9 cellular contexts compared by ENCODE assay signal in the genomic region with DNA sequence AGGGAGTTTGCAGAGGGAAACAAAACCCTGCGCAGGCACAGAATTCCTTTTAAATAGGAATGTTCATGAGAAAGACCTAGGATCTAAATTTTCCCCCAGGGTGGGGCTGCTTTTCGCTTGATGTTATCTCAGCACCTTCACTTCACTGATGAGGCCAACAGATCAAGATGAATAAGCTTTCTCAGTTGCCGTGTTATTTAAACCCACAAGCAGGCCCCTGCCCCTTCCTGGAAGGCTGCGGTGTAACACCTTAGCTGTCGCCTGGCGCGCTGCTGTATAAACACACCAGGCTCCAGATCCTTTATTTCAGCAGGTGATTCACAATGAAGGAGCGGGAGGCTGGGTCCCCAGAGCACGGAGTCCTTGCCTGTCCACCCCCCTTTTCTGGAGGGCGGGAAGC.
DNase-seq lines count a peak whose midpoint lies in the region; ATAC-seq and TF ChIP-seq lines count a peak whose summit lies in the region.
"Had no signal": no experiment of that assay in that cellular context is flagged by ENCODE, and none has a peak within 500 bp of the region (broad histone marks: within the 10 kb centered on the region; RNA-seq: fewer than 3 reads in every experiment).

No MANE protein-coding gene starts in this region.

- H3K4me1 ChIP-seq in Loucy (ENCODE audit: insufficient read depth, low read length, poor library complexity, severe bottlenecking), result peaks cover 29% of the 10 kb centered on the region
- no peaks in the 10 kb centered on the region for H3K4me1 ChIP-seq in suprapubic skin
- H3K4me1 ChIP-seq: upper lobe of left lung had no signal

- H3K4me3 ChIP-seq in Loucy (ENCODE audit: low read length, poor library complexity, severe bottlenecking) (peak overlapping the region; percentile 47), suprapubic skin (no peak overlapping the region)
- H3K4me3 ChIP-seq: upper lobe of left lung had no signal

- no peak overlapping the region for H3K27ac ChIP-seq in suprapubic skin
- H3K27ac ChIP-seq: upper lobe of left lung had no signal

- no peaks in the 10 kb centered on the region for H3K9me2 ChIP-seq in Loucy (replicated peaks; ENCODE audit: low read depth, low read length)

- H3K9me3 Mint-ChIP-seq in activated naive CD8-positive, alpha-beta T cell treated with anti-CD3 and anti-CD28 coated beads, Interleukin-2, amount 10 ng/mL, durations not matched to agents 7 days and 5 days, result peaks cover 6% of the 10 kb centered on the region

- POLR2A ChIA-PET in activated naive CD8-positive, alpha-beta T cell treated with anti-CD3 and anti-CD28 coated beads, Interleukin-2, amount 10 ng/mL, durations not matched to agents 7 days and 5 days (lab: Charles Lee), result interaction anchor here (0.7 to 3.9 kb wide), 19 partner anchors 10 to 625 kb away, joined by 3 to 64 read pairs (median 5); no protein-coding TSS in a partner anchor

- no peaks in the 10 kb centered on the region for H3K79me2 ChIP-seq in Loucy (ENCODE audit: insufficient read depth, low read length)

- peak overlapping the region; percentile 64 for H3K4me2 ChIP-seq in Loucy (ENCODE audit: low read depth, low read length, poor library complexity, severe bottlenecking)

- 39% methylated on average over 10 of the region's 10 CpGs for WGBS in suprapubic skin

- 0 out of 2 replicates have a peak, but pooled peaks have one; percentile 7 for TF ChIP-seq CTCF in Loucy (conservative IDR thresholded peaks at IDR 0.05; ENCODE audit: low read length)
- no peak for TF ChIP-seq CTCF in suprapubic skin (IDR thresholded peaks at IDR 0.05)

- intact Hi-C loops in head of caudate nucleus (cut with DNase I), result no loop called here

- peak overlapping the region; percentile 77 for H2AFZ ChIP-seq in Loucy (ENCODE audit: low read length)

- H3K36me3 ChIP-seq in Loucy (ENCODE audit: insufficient read depth, low read length), result no peaks in the 10 kb centered on the region
- no peaks in the 10 kb centered on the region for H3K36me3 ChIP-seq in suprapubic skin
- H3K36me3 ChIP-seq: upper lobe of left lung had no signal

- peaks cover 23% of the 10 kb centered on the region for H3K36me3 Mint-ChIP-seq in activated naive CD8-positive, alpha-beta T cell treated with anti-CD3 and anti-CD28 coated beads, Interleukin-2, amount 10 ng/mL, durations not matched to agents 7 days and 5 days

- no peaks in the 10 kb centered on the region for H3K27me3 Mint-ChIP-seq in activated naive CD8-positive, alpha-beta T cell treated with anti-CD3 and anti-CD28 coated beads, Interleukin-2, amount 10 ng/mL, durations not matched to agents 7 days and 5 days

- no peak for TF ChIP-seq POLR2A in suprapubic skin (IDR thresholded peaks at IDR 0.05)

- peak; percentile 27 to 68 (median 57) for DNase-seq in activated CD4-positive, CD25-positive, alpha-beta regulatory T cell (lab: John Stamatoyannopoulos, UW)
- peak; percentile 78 for DNase-seq in activated naive CD8-positive, alpha-beta T cell treated with anti-CD3 and anti-CD28 coated beads, Interleukin-2, amount 10 ng/mL, durations not matched to agents 7 days and 5 days
- peak; percentile 65 to 75 for DNase-seq in stimulated activated CD4-positive, alpha-beta T cell treated with anti-CD3 and anti-CD28 coated beads, Interleukin-4, amount 100 ng/mL, for 48 hours (ENCODE audit: low read depth in 2 of 2)
- no peak for DNase-seq in suprapubic skin (ENCODE audit: low spot score in 2 of 2)
- DNase-seq in head of caudate nucleus, result no peak

- H3K27ac Mint-ChIP-seq in activated naive CD8-positive, alpha-beta T cell treated with anti-CD3 and anti-CD28 coated beads, Interleukin-2, amount 10 ng/mL, durations not matched to agents 7 days and 5 days, result peak overlapping the region; percentile 94

- H3K4me1 Mint-ChIP-seq in activated naive CD8-positive, alpha-beta T cell treated with anti-CD3 and anti-CD28 coated beads, Interleukin-2, amount 10 ng/mL, durations not matched to agents 7 days and 5 days, result peaks cover 60% of the 10 kb centered on the region

- ATAC-seq in activated naive CD8-positive, alpha-beta T cell treated with anti-CD3 and anti-CD28 coated beads, Interleukin-2, amount 10 ng/mL, durations not matched to agents 7 days and 5 days (ENCODE audit: low read depth), result peak; percentile 95
- no peak for ATAC-seq in GM21381 (IDR thresholded peaks at IDR 0.05; ENCODE audit: unreplicated experiment)
- ATAC-seq in GM21423 (IDR thresholded peaks at IDR 0.05; ENCODE audit: unreplicated experiment), result no peak

- H3K27me3 ChIP-seq in Loucy (ENCODE audit: insufficient read depth, low read length, poor library complexity, severe bottlenecking), result no peaks in the 10 kb centered on the region
- H3K27me3 ChIP-seq in suprapubic skin, result peaks cover 5% of the 10 kb centered on the region
- H3K27me3 ChIP-seq: upper lobe of left lung had no signal

- H3K4me3 Mint-ChIP-seq in activated naive CD8-positive, alpha-beta T cell treated with anti-CD3 and anti-CD28 coated beads, Interleukin-2, amount 10 ng/mL, durations not matched to agents 7 days and 5 days, result peak overlapping the region; percentile 65

- no peaks in the 10 kb centered on the region for H4K20me1 ChIP-seq in Loucy (ENCODE audit: insufficient read depth, low read length, poor library complexity, severe bottlenecking)

- no peaks in the 10 kb centered on the region for H3K9me3 ChIP-seq in Loucy (ENCODE audit: insufficient read depth, low read depth, low read length)
- no peaks in the 10 kb centered on the region for H3K9me3 ChIP-seq in suprapubic skin
- H3K9me3 ChIP-seq: upper lobe of left lung had no signal

- TF ChIP-seq EP300 in suprapubic skin (IDR thresholded peaks at IDR 0.05), result no peak

- H3F3A ChIP-seq in Loucy (ENCODE audit: low read depth), result no peaks in the 10 kb centered on the region

- H3K9ac ChIP-seq in Loucy (ENCODE audit: low read depth, low read length, poor library complexity, severe bottlenecking), result peak overlapping the region; percentile 38

Comparison
In these comparisons a context has a peak if more than half of its experiments do, and no peak if none do; other contexts are left out.
1. DNase-seq: peak in activated CD4-positive, CD25-positive, alpha-beta regulatory T cell (4 of 4), activated naive CD8-positive, alpha-beta T cell treated with anti-CD3 and anti-CD28 coated beads, Interleukin-2, amount 10 ng/mL, durations not matched to agents 7 days and 5 days (single experiment) and stimulated activated CD4-positive, alpha-beta T cell treated with anti-CD3 and anti-CD28 coated beads, Interleukin-4, amount 100 ng/mL, for 48 hours (2 of 2); none in suprapubic skin (0 of 2) and head of caudate nucleus (0 of 42).